In the genomic region with DNA sequence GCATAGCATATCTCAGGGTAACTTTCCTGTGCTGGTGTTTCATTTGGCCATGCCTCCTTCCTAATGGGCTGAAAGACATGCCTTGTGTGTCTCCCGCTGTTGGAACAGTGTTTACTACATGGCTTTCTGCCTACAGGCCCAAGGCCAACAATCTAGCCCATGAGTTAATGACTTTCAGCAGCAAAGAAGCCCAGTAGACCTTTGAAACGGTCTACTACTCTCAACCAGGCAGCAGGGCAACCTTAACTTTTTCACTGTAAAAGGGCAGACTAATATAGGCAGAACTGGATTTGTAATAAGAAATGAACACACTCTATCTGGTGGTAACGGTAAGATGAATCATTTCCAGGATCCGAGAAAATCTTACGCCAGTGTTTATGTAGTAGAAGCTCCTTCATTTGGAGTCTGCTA, we compare ENCODE assay signal across 27 cellular contexts. TPM values are rescaled to one million over a fixed set of nuclear protein-coding genes. Genes with fewer than 3 reads are reported as not detected.
DNase-seq lines count a peak whose midpoint lies in the region; ATAC-seq, FAIRE-seq and TF ChIP-seq lines count a peak whose summit lies in the region.
"Had no signal": no experiment of that assay in that cellular context is flagged by ENCODE, and none has a peak within 500 bp of the region (broad histone marks: within the 10 kb centered on the region; RNA-seq: fewer than 3 reads in every experiment).

No MANE protein-coding gene starts in this region.

- H3K4me1 Mint-ChIP-seq in astrocyte (ENCODE audit: low read depth, unreplicated experiment), result no peaks in the 10 kb centered on the region
- H3K4me1 Mint-ChIP-seq: CD14-positive monocyte, H9, nephron progenitor cell had no signal

- H3K9me3 ChIP-seq in astrocyte (ENCODE audit: insufficient read depth, low read depth, low read length) (no peaks in the 10 kb centered on the region), spleen (no peaks in the 10 kb centered on the region), SJCRH30 (replicated peaks) (no peaks in the 10 kb centered on the region)
- H3K9me3 ChIP-seq: left ventricle myocardium inferior, mucosa of descending colon had no signal

- no peak overlapping the region for H3K4me2 ChIP-seq in astrocyte (ENCODE audit: low read length)

- H3K4me3 Mint-ChIP-seq in astrocyte (ENCODE audit: unreplicated experiment), result no peak overlapping the region
- H3K4me3 Mint-ChIP-seq: activated naive CD4-positive, alpha-beta T cell treated with anti-CD3 and anti-CD28 coated beads for 36 hours; activated T-cell treated with anti-CD3 and anti-CD28 coated beads, Interleukin-2, amount 50 U/mL, for 72 hours; CD14-positive monocyte; effector memory CD8-positive, alpha-beta T cell; H9; nephron progenitor cell; stimulated activated naive B cell treated with anti-CD40 and anti-IgM and Interleukin-4, amounts not matched to agents 10 μg/mL and 1 μg/mL and 100 μg/mL, for 72 hours had no signal

- H3K9ac ChIP-seq in astrocyte (ENCODE audit: low read length), result no peak overlapping the region

- 84 to 93% (median 85%) methylated on average over 5 of the region's 5 CpGs for WGBS in spleen, 5 donors

- no peaks in the 10 kb centered on the region for H3K79me2 ChIP-seq in astrocyte (ENCODE audit: insufficient read depth, low read length)

- FAIRE-seq in astrocyte (lab: Jason Lieb, UNC), result no peak
- FAIRE-seq: G401.6, GM18507 had no signal

- H3K27ac ChIP-seq in astrocyte (ENCODE audit: low read depth, low read length) (no peak overlapping the region), spleen (no peak overlapping the region), SJCRH30 (no peak overlapping the region)
- H3K27ac ChIP-seq: left ventricle myocardium inferior, skin epidermis had no signal

- no peaks in the 10 kb centered on the region for H4K20me1 ChIP-seq in astrocyte (ENCODE audit: insufficient read depth, low read length)

- no peaks in the 10 kb centered on the region for H3K9me3 Mint-ChIP-seq in astrocyte (ENCODE audit: unreplicated experiment)
- H3K9me3 Mint-ChIP-seq: activated naive CD4-positive, alpha-beta T cell treated with anti-CD3 and anti-CD28 coated beads for 36 hours; activated T-cell treated with anti-CD3 and anti-CD28 coated beads, Interleukin-2, amount 50 U/mL, for 72 hours; CD14-positive monocyte; effector memory CD8-positive, alpha-beta T cell; H9; nephron progenitor cell; stimulated activated naive B cell treated with anti-CD40 and anti-IgM and Interleukin-4, amounts not matched to agents 10 μg/mL and 1 μg/mL and 100 μg/mL, for 72 hours had no signal

- no peaks in the 10 kb centered on the region for H3K36me3 ChIP-seq in astrocyte (ENCODE audit: insufficient read depth, low read length)
- no peaks in the 10 kb centered on the region for H3K36me3 ChIP-seq in spleen
- H3K36me3 ChIP-seq in SJCRH30, result no peaks in the 10 kb centered on the region
- H3K36me3 ChIP-seq: left ventricle myocardium inferior had no signal

- peaks cover 2% of the 10 kb centered on the region for H3K36me3 Mint-ChIP-seq in astrocyte (ENCODE audit: low read depth, unreplicated experiment)
- H3K36me3 Mint-ChIP-seq: CD14-positive monocyte; stimulated activated naive B cell treated with anti-CD40 and anti-IgM and Interleukin-4, amounts not matched to agents 10 μg/mL and 1 μg/mL and 100 μg/mL, for 72 hours had no signal

- H3K4me3 ChIP-seq in astrocyte (ENCODE audit: insufficient read depth, low read depth, low read length), result no peak overlapping the region
- no peak overlapping the region for H3K4me3 ChIP-seq in spleen
- no peak overlapping the region for H3K4me3 ChIP-seq in SJCRH30
- H3K4me3 ChIP-seq: left ventricle myocardium inferior, mucosa of descending colon, skin epidermis had no signal

- peak; percentile 42 for DNase-seq in HCEC 1CT
- DNase-seq in astrocyte (ENCODE audit: low read depth), result peak; percentile 62
- DNase-seq in glomerular visceral epithelial cell (ENCODE audit: extremely low spot score), result peak; percentile 43
- peak; percentile 58 for DNase-seq in pons (ENCODE audit: low spot score)
- no peak for DNase-seq in NCI-H1930 (lab: John Stamatoyannopoulos, UW)
- DNase-seq in spleen, result no peak
- no peak for DNase-seq in SJCRH30
- DNase-seq: activated naive CD4-positive, alpha-beta T cell treated with anti-CD3 and anti-CD28 coated beads for 36 hours; activated T-cell treated with anti-CD3 and anti-CD28 coated beads, Interleukin-2, amount 50 U/mL, for 72 hours; DMS 273 treated with DMSO at 0.1 percent for 48 hours; effector memory CD8-positive, alpha-beta T cell; H9; KBM-7; left ventricle myocardium inferior; NCI-H2227 treated with DMSO at 0.1 percent for 48 hours; NCI-H82; nephron progenitor cell; PC-3; SHP77 treated with DMSO at 0.1 percent for 48 hours; stimulated activated naive B cell treated with anti-CD40 and anti-IgM and Interleukin-4, amounts not matched to agents 10 μg/mL and 1 μg/mL and 100 μg/mL, for 72 hours; T-helper 1 cell had no signal

- no peak for TF ChIP-seq POLR2A in spleen (IDR thresholded peaks at IDR 0.05)

- H3K4me1 ChIP-seq in astrocyte (ENCODE audit: insufficient read depth, low read length) (peaks cover 3% of the 10 kb centered on the region), spleen (peaks cover 0 to 7% (median 1%) of the 10 kb centered on the region in 6 donors), SJCRH30 (peaks cover 6% of the 10 kb centered on the region; the same call in 1 of the 2 replicates)

- H3K27ac Mint-ChIP-seq in astrocyte (ENCODE audit: unreplicated experiment), result no peak overlapping the region
- H3K27ac Mint-ChIP-seq: activated naive CD4-positive, alpha-beta T cell treated with anti-CD3 and anti-CD28 coated beads for 36 hours; activated T-cell treated with anti-CD3 and anti-CD28 coated beads, Interleukin-2, amount 50 U/mL, for 72 hours; CD14-positive monocyte; effector memory CD8-positive, alpha-beta T cell; H9; nephron progenitor cell; stimulated activated naive B cell treated with anti-CD40 and anti-IgM and Interleukin-4, amounts not matched to agents 10 μg/mL and 1 μg/mL and 100 μg/mL, for 72 hours had no signal

- intact Hi-C loops in spleen (cut with DNase I; ENCODE audit: low total_unique reads), result no loop called here

- peaks cover 8% of the 10 kb centered on the region for H3K27me3 Mint-ChIP-seq in astrocyte (ENCODE audit: low read depth, unreplicated experiment)
- H3K27me3 Mint-ChIP-seq: stimulated activated naive B cell treated with anti-CD40 and anti-IgM and Interleukin-4, amounts not matched to agents 10 μg/mL and 1 μg/mL and 100 μg/mL, for 72 hours had no signal

- H3K27me3 ChIP-seq in astrocyte (ENCODE audit: insufficient read depth, low read length) (no peaks in the 10 kb centered on the region), spleen (replicated peaks in 1 of 7) (no peaks in the 10 kb centered on the region), SJCRH30 (no peaks in the 10 kb centered on the region)

- no peak overlapping the region for H2AFZ ChIP-seq in astrocyte (ENCODE audit: low read depth, low read length)

- TF ChIP-seq CTCF in astrocyte (IDR thresholded peaks at IDR 0.05; ENCODE audit: insufficient read depth, low read depth, low read length), result no peak
- TF ChIP-seq CTCF in spleen (IDR thresholded peaks at IDR 0.05 in 8 of 11, conservative IDR thresholded peaks at IDR 0.05 in 3 of 11), result no peak

- ATAC-seq in HG03378 (IDR thresholded peaks at IDR 0.05; ENCODE audit: unreplicated experiment), result no peak
- ATAC-seq: activated T-cell treated with anti-CD3 and anti-CD28 coated beads, Interleukin-2, amount 50 U/mL, for 72 hours; effector memory CD8-positive, alpha-beta T cell; mucosa of descending colon; PC-3; stimulated activated naive B cell treated with anti-CD40 and anti-IgM and Interleukin-4, amounts not matched to agents 10 μg/mL and 1 μg/mL and 100 μg/mL, for 72 hours had no signal

RNA-seq across cellular contexts. Expression of a gene that starts 21.0 kb away (rescaled TPM):
- total RNA-seq in astrocyte (88.8 and 91.1 TPM in 2 replicates), spleen (10 to 100 TPM; 25.4 to 49.6 (median 28.6) TPM)
- 10 to 100 TPM; 28.1 to 28.8 (median 28.4) TPM for polyA plus RNA-seq in spleen
- 78.3 and 82.3 TPM in 2 replicates for total RNA-seq in SJCRH30 (2014; rRNA removed; shearing (Covaris generic))

RNA-seq across cellular contexts. Expression of a gene that starts 57.3 kb away (rescaled TPM):
- 354 and 364 TPM in 2 replicates for total RNA-seq in astrocyte
- total RNA-seq in spleen, result 100 to 1,000 TPM in 1 of 7 donors, 10 to 100 TPM in 6; 69.2 to 100 (median 86.4) TPM
- polyA plus RNA-seq in spleen, result 10 to 100 TPM; 53.3 to 84.0 (median 76.2) TPM
- total RNA-seq in SJCRH30 (2014; rRNA removed; shearing (Covaris generic)), result 324 and 340 TPM in 2 replicates

Comparison
In these comparisons a context has a peak if more than half of its experiments do, and no peak if none do; other contexts are left out.
1. DNase-seq: peak in HCEC 1CT (single experiment), astrocyte (single experiment), glomerular visceral epithelial cell (single experiment) and pons (single experiment); none in NCI-H1930 (0 of 2), spleen (single experiment) and SJCRH30 (0 of 2).